In genomic region chr19:13824703-13825102, GRCh38 we compare ENCODE assay signal across 36 cellular contexts. TPM values are rescaled to one million over a fixed set of nuclear protein-coding genes. Genes with fewer than 3 reads are reported as not detected.
DNase-seq lines count a peak whose midpoint lies in the region; ATAC-seq, FAIRE-seq and TF ChIP-seq lines count a peak whose summit lies in the region.
"Had no signal": no experiment of that assay in that cellular context is flagged by ENCODE, and none has a peak within 500 bp of the region (broad histone marks: within the 10 kb centered on the region; RNA-seq: fewer than 3 reads in every experiment).

No MANE protein-coding gene starts in this region.

- H3K4me3 ChIP-seq in HepG2 (replicated peaks in 1 of 3; ENCODE audit: insufficient read depth in 1 of 3, low read depth in 2 of 3, low read length in 3 of 3) (no peak overlapping the region), right lobe of liver (no peak overlapping the region), K562 (no peak overlapping the region), WERI-Rb-1 (ENCODE audit: low read depth, low read length) (no peak overlapping the region)
- no peak overlapping the region for H3K4me3 ChIP-seq in CD8-positive, alpha-beta T cell (ENCODE audit: low read depth, low read length)
- H3K4me3 ChIP-seq: A549; BLaER1; BLaER1 treated with 17β-estradiol and CSF1 and Interleukin-3, amounts not matched to agents 10 nM and 100 nM had no signal

- CTCF ChIA-PET in HepG2 (lab: Yijun Ruan, JAX; ENCODE audit: low intra/inter-chr PET ratio, low total read pairs), result no interaction called here
- CTCF ChIA-PET in CD8-positive, alpha-beta T cell (lab: Charles Lee), result interaction anchor here (1.1 to 1.4 kb wide), 2 partner anchors 37 to 40 kb away, joined by 6 read pairs; no protein-coding TSS in a partner anchor
- CTCF ChIA-PET in K562 (lab: Yijun Ruan, JAX; ENCODE audit: low intra/inter-chr PET ratio), result no interaction called here

- H2AFZ ChIP-seq in HepG2 (ENCODE audit: low read length) (no peak overlapping the region), K562 (ENCODE audit: low read depth, low read length) (no peak overlapping the region)

- no peaks in the 10 kb centered on the region for H3K4me1 ChIP-seq in HepG2 (ENCODE audit: insufficient read depth, low read length)
- H3K4me1 ChIP-seq in right lobe of liver, result no peaks in the 10 kb centered on the region
- H3K4me1 ChIP-seq in CD8-positive, alpha-beta T cell (ENCODE audit: insufficient read depth, low read length), result no peaks in the 10 kb centered on the region
- H3K4me1 ChIP-seq in K562 (replicated peaks in 1 of 2; ENCODE audit: control insufficient read depth in 2 of 2, insufficient read depth in 2 of 2, low read length in 2 of 2), result peaks cover 7 to 18% of the 10 kb centered on the region in 2 experiments; a peak in 4 of 5 replicates

- TF ChIP-seq CTCF in HepG2 (CRISPR knock-in tag; IDR thresholded peaks at IDR 0.05), result no peak
- TF ChIP-seq CTCF in right lobe of liver (IDR thresholded peaks at IDR 0.05), result no peak
- TF ChIP-seq CTCF in CD8-positive, alpha-beta T cell (IDR thresholded peaks at IDR 0.05), result no peak
- no peak for TF ChIP-seq CTCF in K562 (IDR thresholded peaks at IDR 0.05 in 2 of 3, conservative IDR thresholded peaks at IDR 0.05 in 1 of 3; ENCODE audit: insufficient read depth in 2 of 3, low read depth in 1 of 3, low read length in 3 of 3)
- TF ChIP-seq CTCF in WERI-Rb-1 (IDR thresholded peaks at IDR 0.05; ENCODE audit: low read depth, low read length), result no peak

- no peak overlapping the region for H3K4me3 Mint-ChIP-seq in CD8-positive, alpha-beta T cell
- H3K4me3 Mint-ChIP-seq: B cell; CD14-positive monocyte; CD4-positive, alpha-beta memory T cell; CD4-positive, alpha-beta T cell; CD4-positive, CD25-positive, alpha-beta regulatory T cell; CD8-positive, alpha-beta memory T cell had no signal

- peaks cover 27% of the 10 kb centered on the region for H3K36me3 Mint-ChIP-seq in CD8-positive, alpha-beta T cell

- POLR2A ChIA-PET in HepG2 (lab: Yijun Ruan, JAX) (no interaction called here), K562 (lab: Yijun Ruan, JAX) (interaction anchor here (0.5 to 1.0 kb wide), 3 partner anchors 12 to 15 kb away, joined by 3 to 5 read pairs (median 3); no protein-coding TSS in a partner anchor)
- POLR2A ChIA-PET in CD8-positive, alpha-beta T cell (lab: Charles Lee), result no interaction called here

- TF ChIP-seq EP300 in HepG2 (IDR thresholded peaks at IDR 0.05; ENCODE audit: low read depth in 2 of 2, low read length in 2 of 2), result no peak
- TF ChIP-seq EP300 in HepG2 (CRISPR knock-in tag; IDR thresholded peaks at IDR 0.05; ENCODE audit: borderline replicate concordance), result no peak
- TF ChIP-seq EP300 in K562 (IDR thresholded peaks at IDR 0.05; ENCODE audit: low read length), result no peak

- H3K9me3 ChIP-seq in HepG2 (ENCODE audit: low read length) (no peaks in the 10 kb centered on the region), right lobe of liver (no peaks in the 10 kb centered on the region), K562 (replicated peaks; ENCODE audit: control insufficient read depth, insufficient read depth, low read depth, low read length) (no peaks in the 10 kb centered on the region), WERI-Rb-1 (ENCODE audit: severe bottlenecking) (no peaks in the 10 kb centered on the region)
- no peaks in the 10 kb centered on the region for H3K9me3 ChIP-seq in CD8-positive, alpha-beta T cell (ENCODE audit: low read length)
- H3K9me3 ChIP-seq: A549; BE2C; BLaER1; BLaER1 treated with 17β-estradiol and CSF1 and Interleukin-3, amounts not matched to agents 10 nM and 100 nM; Caco-2 had no signal

- no peaks in the 10 kb centered on the region for H3K9me3 Mint-ChIP-seq in CD8-positive, alpha-beta T cell
- H3K9me3 Mint-ChIP-seq: CD4-positive, alpha-beta memory T cell; CD4-positive, alpha-beta T cell; CD4-positive, CD25-positive, alpha-beta regulatory T cell; CD8-positive, alpha-beta memory T cell had no signal

- H3K9ac ChIP-seq in HepG2 (ENCODE audit: insufficient read depth, low read depth, low read length) (no peak overlapping the region), K562 (ENCODE audit: insufficient read depth in 1 of 2, low read depth in 2 of 2, low read length in 2 of 2) (no peak overlapping the region)
- H3K9ac ChIP-seq: BLaER1; BLaER1 treated with 17β-estradiol and CSF1 and Interleukin-3, amounts not matched to agents 10 nM and 100 nM had no signal

- no peak for TF ChIP-seq RAD21 in HepG2 (CRISPR knock-in tag; IDR thresholded peaks at IDR 0.05)
- TF ChIP-seq RAD21 in K562 (CRISPR knock-in tag; conservative IDR thresholded peaks at IDR 0.05 in 1 of 2, IDR thresholded peaks at IDR 0.05 in 1 of 2), result no peak

- TF ChIP-seq POLR2A in HepG2 (IDR thresholded peaks at IDR 0.05; ENCODE audit: insufficient read depth in 1 of 2, low read depth in 2 of 2, low read length in 2 of 2) (no peak), right lobe of liver (IDR thresholded peaks at IDR 0.05) (no peak), K562 (conservative IDR thresholded peaks at IDR 0.05) (no peak)

- no peaks in the 10 kb centered on the region for H4K20me1 ChIP-seq in HepG2 (ENCODE audit: insufficient read depth, low read length)
- no peaks in the 10 kb centered on the region for H4K20me1 ChIP-seq in K562 (replicated peaks; ENCODE audit: control insufficient read depth, insufficient read depth, low read length)
- H4K20me1 ChIP-seq: BLaER1 had no signal

- H3K4me2 ChIP-seq in HepG2 (ENCODE audit: low read depth, low read length) (no peak overlapping the region), K562 (ENCODE audit: insufficient read depth, low read length) (no peak overlapping the region)
- H3K4me2 ChIP-seq: A549; BLaER1; BLaER1 treated with 17β-estradiol and CSF1 and Interleukin-3, amounts not matched to agents 10 nM and 100 nM had no signal

- H3K27ac ChIP-seq in HepG2 (ENCODE audit: extremely low read length, insufficient read depth, low read length), result no peak overlapping the region
- no peak overlapping the region for H3K27ac ChIP-seq in right lobe of liver
- H3K27ac ChIP-seq in CD8-positive, alpha-beta T cell (ENCODE audit: low read depth, low read length), result no peak overlapping the region
- no peak overlapping the region for H3K27ac ChIP-seq in K562 (ENCODE audit: extremely low read depth, low read depth, low read length)
- no peak overlapping the region for H3K27ac ChIP-seq in WERI-Rb-1
- H3K27ac ChIP-seq: A549; BLaER1; BLaER1 treated with 17β-estradiol and CSF1 and Interleukin-3, amounts not matched to agents 10 nM and 100 nM; C4-2B had no signal

- FAIRE-seq in HepG2 (lab: Jason Lieb, UNC) (no peak), K562 (lab: Jason Lieb, UNC) (no peak)
- FAIRE-seq: A204.1, A549, D721Med had no signal

- intact Hi-C loops in Right ventricle myocardium inferior (cut with DNase I) (loop anchor here (5.0 kb wide), 1 partner anchor 38 kb away; no protein-coding TSS in a partner anchor), left ventricle myocardium superior (cut with micrococcal nuclease) (no loop called here), HepG2 (cut with micrococcal nuclease; ENCODE audit: unreplicated experiment) (no loop called here), right lobe of liver (cut with DNase I) (no loop called here), K562 (cut with micrococcal nuclease) (loop anchor here (5.0 kb wide), 1 partner anchor 38 kb away; no protein-coding TSS in a partner anchor)
- intact Hi-C loops in CD8-positive, alpha-beta T cell (cut with DNase I, micrococcal nuclease), result loop anchor here in 1 of 2 experiments (5.0 kb wide), 1 partner anchor 38 kb away; no protein-coding TSS in a partner anchor

- H3K27ac Mint-ChIP-seq in CD8-positive, alpha-beta T cell, result peak overlapping the region; percentile 55
- H3K27ac Mint-ChIP-seq: B cell; CD4-positive, alpha-beta T cell had no signal

- H3K27me3 Mint-ChIP-seq in CD8-positive, alpha-beta T cell (ENCODE audit: low read depth), result no peaks in the 10 kb centered on the region
- H3K27me3 Mint-ChIP-seq: B cell; CD4-positive, alpha-beta memory T cell; CD4-positive, alpha-beta T cell; CD4-positive, CD25-positive, alpha-beta regulatory T cell; CD8-positive, alpha-beta memory T cell had no signal

- H3K9me1 ChIP-seq in K562 (ENCODE audit: control insufficient read depth, insufficient read depth, low read length), result no peaks in the 10 kb centered on the region

- BruUV-seq in HepG2 (replicated peaks; lab: Mats Ljungman, UMichigan), result no TSS peak
- no TSS peak for BruUV-seq in K562 (replicated peaks; lab: Mats Ljungman, UMichigan)

- ATAC-seq in Right ventricle myocardium inferior (no peak), left ventricle myocardium superior (no peak), HepG2 (no peak), right lobe of liver (no peak), K562 (no peak)
- no peak for ATAC-seq in CD8-positive, alpha-beta T cell

- peak; percentile 11 for DNase-seq in Right ventricle myocardium inferior (ENCODE audit: missing footprints)
- DNase-seq in left ventricle myocardium superior, result no peak
- no peak for DNase-seq in HepG2 (ENCODE audit: low spot score)
- no peak for DNase-seq in right lobe of liver
- no peak for DNase-seq in CD8-positive, alpha-beta T cell
- DNase-seq in K562 (ENCODE audit: extremely low read depth in 1 of 4, low spot score in 3 of 4), result no peak
- no peak for DNase-seq in WERI-Rb-1
- DNase-seq in A172 (ENCODE audit: low spot score), result no peak
- DNase-seq: 8988T; ACHN; AML-193; BE2C; C1 segment of cervical spinal cord; Caco-2; Calu3; CD4-positive, alpha-beta memory T cell; CD4-positive, alpha-beta T cell; CD4-positive, CD25-positive, alpha-beta regulatory T cell; CD8-positive, alpha-beta memory T cell; COR-L47; DMS 273 treated with DMSO at 0.1 percent for 48 hours; DMS153; DMS53; DMS79; DMS79 treated with DMSO at 0.1 percent for 48 hours; DND-41; EL had no signal

- H3K27me3 ChIP-seq in HepG2 (ENCODE audit: control insufficient read depth in 1 of 2, insufficient read depth in 2 of 2, low read length in 2 of 2) (no peaks in the 10 kb centered on the region), right lobe of liver (no peaks in the 10 kb centered on the region), K562 (ENCODE audit: control insufficient read depth in 2 of 2, insufficient read depth in 2 of 2, low read length in 2 of 2) (no peaks in the 10 kb centered on the region), WERI-Rb-1 (ENCODE audit: insufficient read depth, low read depth, severe bottlenecking) (no peaks in the 10 kb centered on the region)
- no peaks in the 10 kb centered on the region for H3K27me3 ChIP-seq in CD8-positive, alpha-beta T cell (ENCODE audit: insufficient read depth, low read length)
- H3K27me3 ChIP-seq: BE2C; BLaER1; BLaER1 treated with 17β-estradiol and CSF1 and Interleukin-3, amounts not matched to agents 10 nM and 100 nM had no signal

- H3K79me2 ChIP-seq in HepG2 (ENCODE audit: insufficient read depth, low read length) (no peaks in the 10 kb centered on the region), K562 (ENCODE audit: control insufficient read depth, insufficient read depth, low read length) (no peaks in the 10 kb centered on the region)

- H3K36me3 ChIP-seq in HepG2 (replicated peaks in 1 of 2; ENCODE audit: control insufficient read depth in 1 of 2, insufficient read depth in 2 of 2, low read length in 2 of 2) (no peaks in the 10 kb centered on the region), right lobe of liver (no peaks in the 10 kb centered on the region), K562 (ENCODE audit: control insufficient read depth, insufficient read depth, low read length) (no peaks in the 10 kb centered on the region), WERI-Rb-1 (peaks cover 30% of the 10 kb centered on the region)
- H3K36me3 ChIP-seq in CD8-positive, alpha-beta T cell (ENCODE audit: insufficient read depth, low read length), result no peaks in the 10 kb centered on the region
- H3K36me3 ChIP-seq: BE2C had no signal

- H3K4me1 Mint-ChIP-seq in CD8-positive, alpha-beta T cell (ENCODE audit: low read depth), result peaks cover 3% of the 10 kb centered on the region
- H3K4me1 Mint-ChIP-seq: B cell had no signal

- in situ Hi-C loops in HepG2 (cut with HindIII; ENCODE audit: extremely low pct_ligation_motif_present, low pct_unique_long_range_greater_than_20kb) (no loop called here), K562 (cut with MboI) (no loop called here)

RNA-seq across cellular contexts. Expression of gene ZSWIM4, which starts 29.5 kb away (rescaled TPM):
- total RNA-seq in Right ventricle myocardium inferior (2.1 TPM), left ventricle myocardium superior (2.3 TPM), HepG2 (2016; rRNA removed; fragmentation: Illumina TruSeq; extraction: Trizol) (0.27 and 0.33 TPM in 2 replicates), right lobe of liver (1 to 10 TPM in 5 of 6 experiments, under 1 TPM in 1; 0.98 to 3.7 (median 1.7) TPM), K562 (2014; rRNA removed) (1.0 and 1.3 TPM in 2 replicates), K562 (2014; rRNA removed; fragmentation: Illumina TruSeq; extraction: Trizol) (0.22 and 0.25 TPM in 2 replicates), K562 (2015; rRNA removed; fragmentation: Illumina TruSeq; extraction: Trizol) (0.25 and 0.57 TPM in 2 replicates), K562 (2021) (3.5 and 3.7 TPM in 2 replicates)
- 0.10 and 0.35 TPM in 2 replicates for total RNA-seq in HepG2 (2016; cell fraction: cytosol; rRNA removed; fragmentation: Illumina TruSeq; extraction: Trizol; ENCODE audit: low read depth)
- 0.22 and 0.28 TPM in 2 replicates for total RNA-seq in HepG2 (2016; cell fraction: insoluble cytoplasmic fraction; rRNA removed; fragmentation: Illumina TruSeq; extraction: Trizol)
- total RNA-seq in HepG2 (2016; cell fraction: membrane; rRNA removed; fragmentation: Illumina TruSeq; extraction: Trizol), result 0.09 and 0.14 TPM in 2 replicates
- 0.28 and 0.37 TPM in 2 replicates for total RNA-seq in HepG2 (2016; cell fraction: nucleus; rRNA removed; fragmentation: Illumina TruSeq; extraction: Trizol)
- polyA plus RNA-seq in HepG2 (2011; rRNA removed) (0.86 and 1.8 TPM in 2 replicates), K562 (2011; rRNA removed) (0.67 and 1.0 TPM in 2 replicates), K562 (2014; fragmentation: Illumina TruSeq; extraction: Trizol) (0.79 and 1.7 TPM in 2 replicates), K562 (2014; fragmentation: Nextera tagmentation; extraction: Ambion mirVana) (not detected), K562 (2014; rRNA removed) (1.1 and 2.1 TPM in 2 replicates)
- polyA plus RNA-seq in HepG2 (2011; cell fraction: cytosol; rRNA removed), result 0.91 and 1.2 TPM in 2 replicates
- 3.4 and 3.5 TPM in 2 replicates for polyA plus RNA-seq in HepG2 (2011; cell fraction: nucleus; rRNA removed)
- 1.5 and 2.1 TPM in 2 replicates for polyA plus RNA-seq in HepG2 (2012)
- polyA plus RNA-seq in HepG2 (2016; cell fraction: cytosol; fragmentation: Illumina TruSeq; extraction: Trizol; ENCODE audit: low read depth), result 0.02 TPM in 1 of 2 replicates, not detected in the other
- 0.38 and 0.45 TPM in 2 replicates for polyA plus RNA-seq in HepG2 (2016; cell fraction: insoluble cytoplasmic fraction; fragmentation: Illumina TruSeq; extraction: Trizol; ENCODE audit: low read depth)
- 0.14 and 0.20 TPM in 2 replicates for polyA plus RNA-seq in HepG2 (2016; cell fraction: membrane; fragmentation: Illumina TruSeq; extraction: Trizol; ENCODE audit: low read depth)
- 0.48 and 0.55 TPM in 2 replicates for polyA plus RNA-seq in HepG2 (2016; cell fraction: nucleus; fragmentation: Illumina TruSeq; extraction: Trizol; ENCODE audit: insufficient read depth, low read depth)
- 1.7 and 5.3 TPM in 2 replicates for polyA minus RNA-seq in HepG2 (2011; rRNA and poly(A)+ RNA removed; ENCODE audit: low replicate concordance)
- 2.5 and 2.7 TPM in 2 replicates for polyA minus RNA-seq in HepG2 (2011; cell fraction: cytosol; rRNA and poly(A)+ RNA removed)
- 2.1 and 2.4 TPM in 2 replicates for polyA minus RNA-seq in HepG2 (2011; cell fraction: nucleus; rRNA and poly(A)+ RNA removed)
- total RNA-seq in CD8-positive, alpha-beta T cell, result 1 to 10 TPM; 4.1 to 5.0 TPM
- total RNA-seq in K562 (2011; cell fraction: chromatin; rRNA removed; ENCODE audit: low replicate concordance), result 1.5 and 4.2 TPM in 2 replicates
- 3.5 and 3.7 TPM in 2 replicates for total RNA-seq in K562 (2011; cell fraction: nucleolus; rRNA removed)
- total RNA-seq in K562 (2011; cell fraction: nucleoplasm; rRNA removed), result 1.9 and 2.8 TPM in 2 replicates
- polyA plus RNA-seq in K562 (2011; cell fraction: cytosol; rRNA removed), result 0.81 and 2.0 TPM in 2 replicates
- 1.5 and 4.5 TPM in 2 replicates for polyA plus RNA-seq in K562 (2011; cell fraction: nucleus; rRNA removed)
- polyA plus RNA-seq in K562 (2012), result 1.3 and 3.5 TPM in 2 replicates
- 0.54 and 0.98 TPM in 2 replicates for polyA minus RNA-seq in K562 (2011; rRNA and poly(A)+ RNA removed)
- 3.0 and 5.0 TPM in 2 replicates for polyA minus RNA-seq in K562 (2011; cell fraction: cytosol; rRNA and poly(A)+ RNA removed)
- polyA minus RNA-seq in K562 (2011; cell fraction: nucleus; rRNA and poly(A)+ RNA removed), result 1.5 and 1.7 TPM in 2 replicates
- total RNA-seq in A172 (2014; rRNA removed; shearing (Covaris generic)), result 4.5 and 6.8 TPM in 2 replicates

RNA-seq across cellular contexts. Expression of gene C19orf53, which starts 50.4 kb away (rescaled TPM):
- total RNA-seq in Right ventricle myocardium inferior (89.9 TPM), left ventricle myocardium superior (91.1 TPM), HepG2 (2016; rRNA removed; fragmentation: Illumina TruSeq; extraction: Trizol) (127 and 129 TPM in 2 replicates), right lobe of liver (100 to 1,000 TPM in 2 of 6 experiments, 10 to 100 TPM in 4; 30.6 to 227 (median 32.8) TPM), K562 (2014; rRNA removed) (164 and 284 TPM in 2 replicates), K562 (2014; rRNA removed; fragmentation: Illumina TruSeq; extraction: Trizol) (63.0 and 98.5 TPM in 2 replicates), K562 (2015; rRNA removed; fragmentation: Illumina TruSeq; extraction: Trizol) (115 and 130 TPM in 2 replicates), K562 (2021) (95.9 and 109 TPM in 2 replicates)
- 100 and 107 TPM in 2 replicates for total RNA-seq in HepG2 (2016; cell fraction: cytosol; rRNA removed; fragmentation: Illumina TruSeq; extraction: Trizol; ENCODE audit: low read depth)
- total RNA-seq in HepG2 (2016; cell fraction: insoluble cytoplasmic fraction; rRNA removed; fragmentation: Illumina TruSeq; extraction: Trizol), result 120 and 139 TPM in 2 replicates
- 129 and 137 TPM in 2 replicates for total RNA-seq in HepG2 (2016; cell fraction: membrane; rRNA removed; fragmentation: Illumina TruSeq; extraction: Trizol)
- total RNA-seq in HepG2 (2016; cell fraction: nucleus; rRNA removed; fragmentation: Illumina TruSeq; extraction: Trizol), result 38.1 and 46.3 TPM in 2 replicates
- polyA plus RNA-seq in HepG2 (2011; rRNA removed) (130 and 154 TPM in 2 replicates), K562 (2011; rRNA removed) (151 and 169 TPM in 2 replicates), K562 (2014; fragmentation: Illumina TruSeq; extraction: Trizol) (205 and 214 TPM in 2 replicates), K562 (2014; fragmentation: Nextera tagmentation; extraction: Ambion mirVana) (100 to 1,000 TPM; 416 to 441 TPM), K562 (2014; rRNA removed) (197 and 206 TPM in 2 replicates)
- 136 and 140 TPM in 2 replicates for polyA plus RNA-seq in HepG2 (2011; cell fraction: cytosol; rRNA removed)
- polyA plus RNA-seq in HepG2 (2011; cell fraction: nucleus; rRNA removed), result 41.3 and 46.6 TPM in 2 replicates
- 81.4 and 137 TPM in 2 replicates for polyA plus RNA-seq in HepG2 (2012)
- 129 and 144 TPM in 2 replicates for polyA plus RNA-seq in HepG2 (2016; cell fraction: cytosol; fragmentation: Illumina TruSeq; extraction: Trizol; ENCODE audit: low read depth)
- 157 and 159 TPM in 2 replicates for polyA plus RNA-seq in HepG2 (2016; cell fraction: insoluble cytoplasmic fraction; fragmentation: Illumina TruSeq; extraction: Trizol; ENCODE audit: low read depth)
- polyA plus RNA-seq in HepG2 (2016; cell fraction: membrane; fragmentation: Illumina TruSeq; extraction: Trizol; ENCODE audit: low read depth), result 161 and 164 TPM in 2 replicates
- 79.1 and 91.5 TPM in 2 replicates for polyA plus RNA-seq in HepG2 (2016; cell fraction: nucleus; fragmentation: Illumina TruSeq; extraction: Trizol; ENCODE audit: insufficient read depth, low read depth)
- 66.1 and 174 TPM in 2 replicates for polyA minus RNA-seq in HepG2 (2011; rRNA and poly(A)+ RNA removed; ENCODE audit: low replicate concordance)
- 29.3 and 33.8 TPM in 2 replicates for polyA minus RNA-seq in HepG2 (2011; cell fraction: cytosol; rRNA and poly(A)+ RNA removed)
- polyA minus RNA-seq in HepG2 (2011; cell fraction: nucleus; rRNA and poly(A)+ RNA removed), result 14.4 and 17.7 TPM in 2 replicates
- 100 to 1,000 TPM; 116 TPM for total RNA-seq in CD8-positive, alpha-beta T cell
- 16.1 and 36.9 TPM in 2 replicates for total RNA-seq in K562 (2011; cell fraction: chromatin; rRNA removed; ENCODE audit: low replicate concordance)
- total RNA-seq in K562 (2011; cell fraction: nucleolus; rRNA removed), result 41.2 and 47.9 TPM in 2 replicates
- 32.6 and 42.2 TPM in 2 replicates for total RNA-seq in K562 (2011; cell fraction: nucleoplasm; rRNA removed)
- polyA plus RNA-seq in K562 (2011; cell fraction: cytosol; rRNA removed), result 153 and 227 TPM in 2 replicates
- 87.2 and 100 TPM in 2 replicates for polyA plus RNA-seq in K562 (2011; cell fraction: nucleus; rRNA removed)
- 146 and 190 TPM in 2 replicates for polyA plus RNA-seq in K562 (2012)
- polyA minus RNA-seq in K562 (2011; rRNA and poly(A)+ RNA removed), result 24.1 and 41.5 TPM in 2 replicates
- 58.9 and 66.1 TPM in 2 replicates for polyA minus RNA-seq in K562 (2011; cell fraction: cytosol; rRNA and poly(A)+ RNA removed)
- 14.9 and 21.1 TPM in 2 replicates for polyA minus RNA-seq in K562 (2011; cell fraction: nucleus; rRNA and poly(A)+ RNA removed)
- total RNA-seq in A172 (2014; rRNA removed; shearing (Covaris generic)), result 222 and 261 TPM in 2 replicates

RNA-seq across cellular contexts. Expression of gene NANOS3, which starts 52.2 kb away (rescaled TPM):
- total RNA-seq in Right ventricle myocardium inferior, result 0.68 TPM
- total RNA-seq in left ventricle myocardium superior, result 0.69 TPM
- not detected in 2 replicates for total RNA-seq in HepG2 (2016; rRNA removed; fragmentation: Illumina TruSeq; extraction: Trizol)
- total RNA-seq in HepG2 (2016; cell fraction: cytosol; rRNA removed; fragmentation: Illumina TruSeq; extraction: Trizol; ENCODE audit: low read depth), result not detected in 2 replicates
- total RNA-seq in HepG2 (2016; cell fraction: insoluble cytoplasmic fraction; rRNA removed; fragmentation: Illumina TruSeq; extraction: Trizol), result not detected in 2 replicates
- total RNA-seq in HepG2 (2016; cell fraction: membrane; rRNA removed; fragmentation: Illumina TruSeq; extraction: Trizol), result not detected in 2 replicates
- not detected in 2 replicates for total RNA-seq in HepG2 (2016; cell fraction: nucleus; rRNA removed; fragmentation: Illumina TruSeq; extraction: Trizol)
- 0.21 TPM in 1 of 2 replicates, not detected in the other for polyA plus RNA-seq in HepG2 (2011; rRNA removed)
- not detected in 2 replicates for polyA plus RNA-seq in HepG2 (2011; cell fraction: cytosol; rRNA removed)
- 1.1 and 1.8 TPM in 2 replicates for polyA plus RNA-seq in HepG2 (2011; cell fraction: nucleus; rRNA removed)
- 1.1 TPM in 1 of 2 replicates, not detected in the other for polyA plus RNA-seq in HepG2 (2012)
- polyA plus RNA-seq in HepG2 (2016; cell fraction: cytosol; fragmentation: Illumina TruSeq; extraction: Trizol; ENCODE audit: low read depth), result not detected in 2 replicates
- polyA plus RNA-seq in HepG2 (2016; cell fraction: insoluble cytoplasmic fraction; fragmentation: Illumina TruSeq; extraction: Trizol; ENCODE audit: low read depth), result not detected in 2 replicates
- not detected in 2 replicates for polyA plus RNA-seq in HepG2 (2016; cell fraction: membrane; fragmentation: Illumina TruSeq; extraction: Trizol; ENCODE audit: low read depth)
- polyA plus RNA-seq in HepG2 (2016; cell fraction: nucleus; fragmentation: Illumina TruSeq; extraction: Trizol; ENCODE audit: insufficient read depth, low read depth), result not detected in 2 replicates
- not detected in 2 replicates for polyA minus RNA-seq in HepG2 (2011; rRNA and poly(A)+ RNA removed; ENCODE audit: low replicate concordance)
- polyA minus RNA-seq in HepG2 (2011; cell fraction: cytosol; rRNA and poly(A)+ RNA removed), result not detected in 2 replicates
- polyA minus RNA-seq in HepG2 (2011; cell fraction: nucleus; rRNA and poly(A)+ RNA removed), result not detected in 2 replicates
- not detected for total RNA-seq in right lobe of liver
- total RNA-seq in CD8-positive, alpha-beta T cell, result not detected
- not detected in 2 replicates for total RNA-seq in K562 (2011; cell fraction: chromatin; rRNA removed; ENCODE audit: low replicate concordance)
- total RNA-seq in K562 (2011; cell fraction: nucleolus; rRNA removed), result not detected in 2 replicates
- total RNA-seq in K562 (2011; cell fraction: nucleoplasm; rRNA removed), result not detected in 2 replicates
- total RNA-seq in K562 (2014; rRNA removed), result not detected in 2 replicates
- not detected in 2 replicates for total RNA-seq in K562 (2014; rRNA removed; fragmentation: Illumina TruSeq; extraction: Trizol)
- total RNA-seq in K562 (2015; rRNA removed; fragmentation: Illumina TruSeq; extraction: Trizol), result not detected in 2 replicates
- not detected in 2 replicates for total RNA-seq in K562 (2021)
- polyA plus RNA-seq in K562 (2011; rRNA removed), result not detected in 2 replicates
- not detected in 2 replicates for polyA plus RNA-seq in K562 (2011; cell fraction: cytosol; rRNA removed)
- polyA plus RNA-seq in K562 (2011; cell fraction: nucleus; rRNA removed), result not detected in 2 replicates
- polyA plus RNA-seq in K562 (2012), result not detected in 2 replicates
- not detected in 2 replicates for polyA plus RNA-seq in K562 (2014; fragmentation: Illumina TruSeq; extraction: Trizol)
- not detected for polyA plus RNA-seq in K562 (2014; fragmentation: Nextera tagmentation; extraction: Ambion mirVana)
- not detected in 2 replicates for polyA plus RNA-seq in K562 (2014; rRNA removed)
- not detected in 2 replicates for polyA minus RNA-seq in K562 (2011; rRNA and poly(A)+ RNA removed)
- polyA minus RNA-seq in K562 (2011; cell fraction: cytosol; rRNA and poly(A)+ RNA removed), result not detected in 2 replicates
- not detected in 2 replicates for polyA minus RNA-seq in K562 (2011; cell fraction: nucleus; rRNA and poly(A)+ RNA removed)
- not detected in 2 replicates for total RNA-seq in A172 (2014; rRNA removed; shearing (Covaris generic))
- total RNA-seq: B cell; Caco-2; CD4-positive, alpha-beta memory T cell; CD4-positive, CD25-positive, alpha-beta regulatory T cell; Daoy had no signal
- polyA plus RNA-seq: CD14-positive monocyte; CD4-positive, alpha-beta memory T cell; CD4-positive, CD25-positive, alpha-beta regulatory T cell; CD8-positive, alpha-beta memory T cell had no signal

Comparison
In these comparisons a context has a peak if more than half of its experiments do, and no peak if none do; other contexts are left out.
1. intact Hi-C loops: an anchor here in Right ventricle myocardium inferior (5.0 kb wide) and K562 (5.0 kb wide); none called in left ventricle myocardium superior, HepG2 and right lobe of liver.